In genomic region chr3:36677331-36678007, GRCh38 we compare ENCODE assay signal across 8 cellular contexts.
DNase-seq lines count a peak whose midpoint lies in the region; ATAC-seq and TF ChIP-seq lines count a peak whose summit lies in the region.

No MANE protein-coding gene starts in this region.

- CTCF ChIA-PET in Caco-2 (lab: Charles Lee), result interaction anchor here (0.9 kb wide), 1 partner anchor 137 kb away, joined by 6 read pairs; no protein-coding TSS in a partner anchor

- H3K4me3 ChIP-seq in Caco-2 (ENCODE audit: low read depth, low read length), result no peak overlapping the region

- H3K27me3 Mint-ChIP-seq in Caco-2 (ENCODE audit: insufficient read depth, unreplicated experiment), result no peaks in the 10 kb centered on the region

- DNase-seq in Caco-2, result peak; percentile 51 to 61
- no peak for DNase-seq in NAMALWA (ENCODE audit: low spot score)
- no peak for DNase-seq in ecto neural progenitor cell (ENCODE audit: low spot score)
- DNase-seq in NCI-H526 treated with DMSO at 0.1 percent for 48 hours (lab: John Stamatoyannopoulos, UW), result no peak
- no peak for DNase-seq in SHP77 (lab: John Stamatoyannopoulos, UW)

- POLR2A ChIA-PET in Caco-2 (lab: Charles Lee), result no interaction called here

- H3K4me1 Mint-ChIP-seq in Caco-2 (ENCODE audit: low read depth, unreplicated experiment), result peaks cover 8% of the 10 kb centered on the region

- no peaks in the 10 kb centered on the region for H3K4me1 ChIP-seq in Caco-2

- ATAC-seq in GM21515 (IDR thresholded peaks at IDR 0.05; ENCODE audit: unreplicated experiment) (peak; percentile 68), HG03571 (IDR thresholded peaks at IDR 0.05; ENCODE audit: unreplicated experiment) (peak; percentile 71), esophagus mucosa (peak; percentile 90)

- no peak overlapping the region for H3K4me3 Mint-ChIP-seq in Caco-2 (ENCODE audit: unreplicated experiment)

- peak overlapping the region; percentile 32 for H3K27ac Mint-ChIP-seq in Caco-2 (ENCODE audit: unreplicated experiment)

- H3K9me3 ChIP-seq in Caco-2, result peaks cover 9% of the 10 kb centered on the region

- intact Hi-C loops in Caco-2 (cut with micrococcal nuclease; ENCODE audit: unreplicated experiment), result loop anchor here (1.0 kb wide), 2 partner anchors 29 to 71 kb away; no protein-coding TSS in a partner anchor

- H3K9me3 Mint-ChIP-seq in Caco-2 (ENCODE audit: unreplicated experiment), result peaks cover 26% of the 10 kb centered on the region

- BruUV-seq in Caco-2 (replicated peaks; lab: Mats Ljungman, UMichigan), result no TSS peak

- no peak for TF ChIP-seq CTCF in Caco-2 (IDR thresholded peaks at IDR 0.05; ENCODE audit: insufficient read depth in 1 of 2, low read depth in 1 of 2, low read length in 1 of 2, severe bottlenecking in 1 of 2, unreplicated experiment in 1 of 2)

- H3K27me3 ChIP-seq in Caco-2 (replicated peaks; ENCODE audit: control insufficient read depth, insufficient read depth, low read length), result no peaks in the 10 kb centered on the region

- H3K36me3 Mint-ChIP-seq in Caco-2 (ENCODE audit: insufficient read depth, unreplicated experiment), result peaks cover 9% of the 10 kb centered on the region

- no peaks in the 10 kb centered on the region for H3K36me3 ChIP-seq in Caco-2 (ENCODE audit: control insufficient read depth, insufficient read depth, low read length)

Comparison
In these comparisons a context has a peak if more than half of its experiments do, and no peak if none do; other contexts are left out.
1. DNase-seq: peak in Caco-2 (2 of 2); none in NAMALWA (single experiment), ecto neural progenitor cell (single experiment), NCI-H526 treated with DMSO at 0.1 percent for 48 hours (single experiment) and SHP77 (0 of 2).
2. Peak in every context shown above with its lines, with median percentiles within 50 percentile points of each other: ATAC-seq.